ENCODE assay signal across 8 cellular contexts in the genomic region with DNA sequence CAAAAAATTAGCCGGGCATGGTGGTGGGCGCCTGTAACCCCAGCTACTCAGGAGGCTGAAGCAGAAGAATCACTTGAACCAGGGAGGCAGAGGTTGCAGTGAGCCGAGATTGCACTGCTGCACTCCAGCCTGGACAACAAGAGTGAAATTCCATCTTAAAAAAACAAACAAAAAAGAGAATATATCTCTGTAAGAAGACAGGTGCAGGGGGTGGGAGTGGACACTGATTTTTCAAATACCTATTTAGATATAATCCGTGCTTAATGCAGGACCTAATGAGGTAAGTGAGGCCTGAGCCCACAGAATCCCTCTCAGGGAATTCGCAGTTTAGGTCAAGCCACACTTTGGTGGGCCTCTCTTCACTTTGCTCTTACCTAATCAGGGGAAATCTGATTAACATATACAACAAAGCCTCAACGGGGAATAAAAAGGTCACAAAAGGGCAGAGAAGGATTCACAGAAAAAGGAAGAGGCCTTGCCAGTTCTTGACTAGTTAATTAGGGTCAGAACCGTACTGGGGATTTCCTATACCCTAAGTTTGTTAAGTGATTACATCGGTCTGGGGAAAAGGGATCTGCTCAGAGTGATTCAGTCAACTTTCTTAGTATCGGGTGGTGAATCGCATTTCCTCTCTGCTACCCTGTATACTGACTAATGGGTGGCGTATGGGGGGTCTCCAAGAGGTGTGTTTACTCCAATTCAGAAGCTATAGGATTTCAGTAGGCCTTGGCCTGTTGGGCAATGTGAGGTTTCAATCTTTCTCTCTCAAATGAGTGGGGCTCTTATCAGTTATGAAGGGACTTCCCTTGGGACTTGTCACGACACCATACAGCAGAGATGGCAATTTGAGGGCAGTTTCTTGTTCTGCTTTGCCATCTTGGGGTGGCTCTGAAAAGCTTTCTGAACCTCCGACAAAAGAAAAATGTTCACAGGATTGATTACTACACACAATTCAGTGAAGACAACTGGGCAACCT. TPM values are rescaled to one million over a fixed set of nuclear protein-coding genes. Genes with fewer than 3 reads are reported as not detected.
DNase-seq lines count a peak whose midpoint lies in the region; ATAC-seq and TF ChIP-seq lines count a peak whose summit lies in the region.

No MANE protein-coding gene starts in this region.

- peak overlapping the region; percentile 89 for H3K4me3 Mint-ChIP-seq in CD8-positive, alpha-beta T cell
- peak overlapping the region; percentile 81 to 95 (median 86) for H3K4me3 Mint-ChIP-seq in IgD-negative memory B cell

- peaks cover 7% of the 10 kb centered on the region for H3K36me3 Mint-ChIP-seq in CD8-positive, alpha-beta T cell
- no peaks in the 10 kb centered on the region for H3K36me3 Mint-ChIP-seq in IgD-negative memory B cell

- no peaks in the 10 kb centered on the region for H3K9me3 ChIP-seq in CD8-positive, alpha-beta T cell (ENCODE audit: low read length)
- no peaks in the 10 kb centered on the region for H3K9me3 ChIP-seq in parathyroid adenoma (ENCODE audit: control insufficient read depth, low read length)

- peak overlapping the region; percentile 34 for H3K4me3 ChIP-seq in CD8-positive, alpha-beta T cell (ENCODE audit: low read depth, low read length)
- H3K4me3 ChIP-seq in dorsolateral prefrontal cortex (peak overlapping the region in 34 of 59 donors; percentile 69 to 98 (median 90)), parathyroid adenoma (ENCODE audit: low read depth, low read length) (no peak overlapping the region)

- H3K27me3 ChIP-seq in CD8-positive, alpha-beta T cell (ENCODE audit: insufficient read depth, low read length) = no peaks in the 10 kb centered on the region
- H3K27me3 ChIP-seq in dorsolateral prefrontal cortex (no peaks in the 10 kb centered on the region), parathyroid adenoma (ENCODE audit: control insufficient read depth, insufficient read depth, low read length) (no peaks in the 10 kb centered on the region)

- no peak for TF ChIP-seq CTCF in CD8-positive, alpha-beta T cell (IDR thresholded peaks at IDR 0.05)
- no peak for TF ChIP-seq CTCF in dorsolateral prefrontal cortex (IDR thresholded peaks at IDR 0.05 in 54 of 56, conservative IDR thresholded peaks at IDR 0.05 in 2 of 56; ENCODE audit: low read depth in 1 of 56, partially characterized antibody in 56 of 56)
- TF ChIP-seq CTCF in parathyroid adenoma (IDR thresholded peaks at IDR 0.05) = no peak

- POLR2A ChIA-PET in CD8-positive, alpha-beta T cell (lab: Charles Lee) = interaction anchor here (0.7 to 1.4 kb wide), 4 partner anchors 9 to 139 kb away, joined by 3 to 6 read pairs (median 3); a partner anchor contains a TSS

- CTCF ChIA-PET in CD8-positive, alpha-beta T cell (lab: Charles Lee) = interaction anchor here (1.3 to 2.2 kb wide), 2 partner anchors 22 to 168 kb away, joined by 3 to 15 read pairs; no protein-coding TSS in a partner anchor

- H3K27ac Mint-ChIP-seq in CD8-positive, alpha-beta T cell = peak overlapping the region; percentile 98
- H3K27ac Mint-ChIP-seq in IgD-negative memory B cell = peak overlapping the region; percentile 90 to 99 (median 94)

- peak; percentile 45 for ATAC-seq in CD8-positive, alpha-beta T cell
- ATAC-seq in GM21423 (IDR thresholded peaks at IDR 0.05; ENCODE audit: unreplicated experiment) (peak; percentile 37), HG02571 (IDR thresholded peaks at IDR 0.05; ENCODE audit: unreplicated experiment) (no peak)

- H3K79me2 ChIP-seq in parathyroid adenoma = peaks cover 2% of the 10 kb centered on the region

- peak overlapping the region; percentile 85 for H3K27ac ChIP-seq in CD8-positive, alpha-beta T cell (ENCODE audit: low read depth, low read length)
- H3K27ac ChIP-seq in dorsolateral prefrontal cortex (peak overlapping the region in 46 of 59 donors; percentile 14 to 100 (median 97)), parathyroid adenoma (peak overlapping the region; percentile 37)

- H3K4me2 ChIP-seq in parathyroid adenoma (ENCODE audit: low read length) = peak overlapping the region; percentile 37

- peaks cover 27% of the 10 kb centered on the region for H3K4me1 ChIP-seq in CD8-positive, alpha-beta T cell (ENCODE audit: insufficient read depth, low read length)
- H3K4me1 ChIP-seq in parathyroid adenoma = peaks cover 12% of the 10 kb centered on the region

- no peaks in the 10 kb centered on the region for H3K9me3 Mint-ChIP-seq in CD8-positive, alpha-beta T cell
- no peaks in the 10 kb centered on the region for H3K9me3 Mint-ChIP-seq in IgD-negative memory B cell

- no peaks in the 10 kb centered on the region for H3K36me3 ChIP-seq in CD8-positive, alpha-beta T cell (ENCODE audit: insufficient read depth, low read length)
- no peaks in the 10 kb centered on the region for H3K36me3 ChIP-seq in parathyroid adenoma (ENCODE audit: control insufficient read depth, insufficient read depth, low read length)

- peak in 5 of 7 experiments; percentile 25 to 63 (median 45) for DNase-seq in CD8-positive, alpha-beta T cell
- DNase-seq in activated CD4-positive, CD25-positive, alpha-beta regulatory T cell treated with anti-CD3 and anti-CD28 coated beads, Interleukin-2, amount 50 U/mL, for 16 hours (ENCODE audit: low read depth, low spot score) = peak; percentile 30
- DNase-seq in dorsolateral prefrontal cortex (no peak), DMS79 treated with DMSO at 0.1 percent for 48 hours (lab: John Stamatoyannopoulos, UW) (no peak)

- H3K4me1 Mint-ChIP-seq in CD8-positive, alpha-beta T cell (ENCODE audit: low read depth) = peaks cover 33% of the 10 kb centered on the region
- H3K4me1 Mint-ChIP-seq in IgD-negative memory B cell = peaks cover 23 to 25% (median 24%) of the 10 kb centered on the region in 3 donors

- peak overlapping the region; percentile 83 for H2AFZ ChIP-seq in parathyroid adenoma

- no peak overlapping the region for H3K9ac ChIP-seq in parathyroid adenoma

- intact Hi-C loops in CD8-positive, alpha-beta T cell (cut with DNase I, micrococcal nuclease) = loop anchor here (1.0 to 10.0 kb wide), 9 partner anchors 33 to 719 kb away; a partner anchor contains a TSS
- intact Hi-C loops in dorsolateral prefrontal cortex (cut with DNase I) = loop anchor here (2.0 to 10.0 kb wide), 4 partner anchors 99 to 165 kb away; a partner anchor contains a TSS

- no peaks in the 10 kb centered on the region for H3K27me3 Mint-ChIP-seq in CD8-positive, alpha-beta T cell (ENCODE audit: low read depth)
- no peaks in the 10 kb centered on the region for H3K27me3 Mint-ChIP-seq in IgD-negative memory B cell

RNA-seq across cellular contexts. Expression of a gene that starts 1.9 kb away (rescaled TPM):
- 10 to 100 TPM; 22.0 to 27.6 TPM for total RNA-seq in CD8-positive, alpha-beta T cell
- polyA plus RNA-seq in IgD-negative memory B cell = 9.5 TPM
- 100 to 1,000 TPM in 24 of 120 experiments, 10 to 100 TPM in 96; 64.4 to 123 (median 91.3) TPM for total RNA-seq in dorsolateral prefrontal cortex

Comparison
In these comparisons a context has a peak if more than half of its experiments do, and no peak if none do; other contexts are left out.
1. DNase-seq: peak in CD8-positive, alpha-beta T cell (5 of 7) and activated CD4-positive, CD25-positive, alpha-beta regulatory T cell treated with anti-CD3 and anti-CD28 coated beads, Interleukin-2, amount 50 U/mL, for 16 hours (single experiment); none in dorsolateral prefrontal cortex (0 of 10) and DMS79 treated with DMSO at 0.1 percent for 48 hours (single experiment).
2. H3K27ac ChIP-seq: peak in every context shown above with its lines; median percentile 97 in dorsolateral prefrontal cortex; 85 in CD8-positive, alpha-beta T cell; 37 in parathyroid adenoma.